Comparison of ENCODE assay signal across 5 cellular contexts in the genomic region with DNA sequence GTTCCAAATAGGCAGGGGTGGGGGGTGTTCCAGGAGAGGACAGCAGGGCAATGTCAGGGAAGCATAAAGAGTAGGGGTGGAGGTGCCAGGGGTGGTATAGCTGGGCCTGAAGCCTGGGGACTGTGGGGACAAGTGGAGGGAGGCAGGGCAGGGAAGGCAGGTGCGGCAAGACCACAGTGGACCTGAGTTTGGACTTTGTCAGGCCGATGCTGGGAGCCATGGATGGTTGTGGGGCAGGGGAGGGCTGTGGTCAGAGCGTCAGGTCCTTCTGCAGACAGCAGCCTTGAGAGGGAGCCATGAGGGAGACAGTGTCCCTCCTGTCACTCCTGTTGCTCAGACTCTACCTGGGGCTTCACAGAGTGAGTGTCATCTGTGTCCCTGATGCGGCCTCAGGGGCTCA.
"Had no signal": no experiment of that assay in that cellular context is flagged by ENCODE, and none has a peak within 500 bp of the region (broad histone marks: within the 10 kb centered on the region; RNA-seq: fewer than 3 reads in every experiment).

No MANE protein-coding gene starts in this region.

- H3K27ac ChIP-seq: HL-60 had no signal

- H3K4me3 ChIP-seq: GM23338 had no signal

- ATAC-seq: GM23338, HepG2 had no signal

- DNase-seq: H9, HCEC 1CT had no signal
